In the genomic region with DNA sequence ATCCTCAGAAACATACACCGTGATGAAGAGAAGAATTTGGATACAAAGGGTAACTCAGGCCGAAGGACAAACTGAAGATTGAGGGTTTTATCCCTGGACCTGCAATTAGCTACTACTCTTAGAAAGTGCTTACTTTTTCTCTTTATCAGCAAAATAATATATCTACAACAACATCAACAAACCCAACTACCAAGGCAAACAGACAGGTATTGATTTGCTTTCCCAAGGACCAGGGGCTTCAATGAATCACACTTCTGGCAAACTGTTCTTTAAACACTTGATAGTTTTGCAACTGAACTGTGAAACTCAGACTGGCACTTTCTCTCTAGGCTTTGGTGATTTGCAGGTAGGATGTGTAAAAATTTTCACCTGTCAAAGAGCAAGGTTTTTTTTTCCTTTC, we compare ENCODE assay signal across 1 cellular context.
TF ChIP-seq lines count a peak whose summit lies in the region.

No MANE protein-coding gene starts in this region.

TF ChIP-seq in HepG2, 621 proteins besides CTCF, POLR2A, EP300 and RAD21 (continued from another document):
- TF ChIP-seq FOSL2 (CRISPR knock-in tag; IDR thresholded peaks at IDR 0.05) = peak; percentile 87
- no peak for TF ChIP-seq ELF3 (CRISPR knock-in tag; IDR thresholded peaks at IDR 0.05)
- no peak for TF ChIP-seq ZFP82 (CRISPR knock-in tag; IDR thresholded peaks at IDR 0.05; ENCODE audit: borderline replicate concordance)
- TF ChIP-seq ZC3H4 (CRISPR knock-in tag; IDR thresholded peaks at IDR 0.05; ENCODE audit: borderline replicate concordance) = no peak
- no peak for TF ChIP-seq TEAD3 (CRISPR knock-in tag; optimal IDR thresholded peaks at IDR 0.05; ENCODE audit: borderline replicate concordance)
- no peak for TF ChIP-seq ZNF430 (CRISPR knock-in tag; IDR thresholded peaks at IDR 0.05)
- TF ChIP-seq IRX3 (CRISPR knock-in tag; IDR thresholded peaks at IDR 0.05; ENCODE audit: borderline replicate concordance, low read depth) = no peak
- no peak for TF ChIP-seq CCDC6 (CRISPR knock-in tag; IDR thresholded peaks at IDR 0.05)
- TF ChIP-seq, protein P1, sequence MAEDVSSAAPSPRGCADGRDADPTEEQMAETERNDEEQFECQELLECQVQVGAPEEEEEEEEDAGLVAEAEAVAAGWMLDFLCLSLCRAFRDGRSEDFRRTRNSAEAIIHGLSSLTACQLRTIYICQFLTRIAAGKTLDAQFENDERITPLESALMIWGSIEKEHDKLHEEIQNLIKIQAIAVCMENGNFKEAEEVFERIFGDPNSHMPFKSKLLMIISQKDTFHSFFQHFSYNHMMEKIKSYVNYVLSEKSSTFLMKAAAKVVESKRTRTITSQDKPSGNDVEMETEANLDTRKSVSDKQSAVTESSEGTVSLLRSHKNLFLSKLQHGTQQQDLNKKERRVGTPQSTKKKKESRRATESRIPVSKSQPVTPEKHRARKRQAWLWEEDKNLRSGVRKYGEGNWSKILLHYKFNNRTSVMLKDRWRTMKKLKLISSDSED (CRISPR knock-in tag; IDR thresholded peaks at IDR 0.05) = no peak
- TF ChIP-seq CENPX (CRISPR knock-in tag; IDR thresholded peaks at IDR 0.05) = no peak
- TF ChIP-seq MAX (IDR thresholded peaks at IDR 0.05) = no peak
- no peak for TF ChIP-seq HNRNPLL (IDR thresholded peaks at IDR 0.05; ENCODE audit: low read depth, low read length, poor library complexity, severe bottlenecking)
- no peak for TF ChIP-seq ZMYM2 (CRISPR knock-in tag; IDR thresholded peaks at IDR 0.05)
- no peak for TF ChIP-seq ZNF709 (CRISPR knock-in tag; IDR thresholded peaks at IDR 0.05)
- peak; percentile 99 for TF ChIP-seq HHEX (CRISPR knock-in tag; IDR thresholded peaks at IDR 0.05)
- no peak for TF ChIP-seq RFX5 (IDR thresholded peaks at IDR 0.05; ENCODE audit: low read depth, low read length)
- no peak for TF ChIP-seq ZNF563 (CRISPR knock-in tag; IDR thresholded peaks at IDR 0.05)
- TF ChIP-seq TBX3 (IDR thresholded peaks at IDR 0.05; ENCODE audit: borderline replicate concordance) = peak; percentile 81; the same call in 1 of the 2 replicates
- no peak for TF ChIP-seq SMYD3 (CRISPR knock-in tag; IDR thresholded peaks at IDR 0.05)
- TF ChIP-seq ZNF841 (CRISPR knock-in tag; IDR thresholded peaks at IDR 0.05; ENCODE audit: borderline replicate concordance) = no peak
